Comparison of ENCODE assay signal across 10 cellular contexts in the genomic region with DNA sequence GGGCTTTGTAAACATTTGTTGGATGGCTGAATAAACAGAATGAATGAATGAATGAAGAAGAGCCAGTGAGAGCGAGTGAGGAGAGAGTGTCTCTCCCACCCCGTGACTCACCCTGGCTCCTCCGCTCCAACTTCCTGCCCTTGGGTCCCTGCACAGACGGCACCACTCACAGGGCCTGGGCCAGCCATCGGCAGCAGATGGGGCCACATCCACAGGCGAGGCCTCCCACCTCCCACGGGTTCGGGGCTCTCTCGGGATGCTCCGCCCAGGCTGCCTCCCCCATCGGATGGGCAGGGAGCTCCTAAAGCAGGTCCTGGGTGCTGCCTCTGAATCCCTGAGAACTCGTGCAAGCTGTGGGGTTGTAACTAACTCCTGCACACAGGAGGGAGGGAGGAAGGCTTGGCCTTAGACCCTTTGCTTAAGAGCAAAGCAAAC. TPM values are rescaled to one million over a fixed set of nuclear protein-coding genes. Genes with fewer than 3 reads are reported as not detected.
DNase-seq lines count a peak whose midpoint lies in the region; ATAC-seq and TF ChIP-seq lines count a peak whose summit lies in the region.
"Had no signal": no experiment of that assay in that cellular context is flagged by ENCODE, and none has a peak within 500 bp of the region (broad histone marks: within the 10 kb centered on the region; RNA-seq: fewer than 3 reads in every experiment).

No MANE protein-coding gene starts in this region.

- H3K27ac ChIP-seq in WERI-Rb-1 (peak overlapping the region; percentile 44), right cardiac atrium (ENCODE audit: low read length) (no peak overlapping the region), stomach (peak overlapping the region in 3 of 5 donors; percentile 74 to 82 (median 80))

- H3K4me1 ChIP-seq in right cardiac atrium (ENCODE audit: control insufficient read depth, insufficient read depth, low read length): peaks cover 3% of the 10 kb centered on the region
- H3K4me1 ChIP-seq in stomach: peaks cover 46 to 75% (median 62%) of the 10 kb centered on the region in 4 donors

- intact Hi-C loops in right cardiac atrium (cut with DNase I): no loop called here
- intact Hi-C loops in stomach (cut with DNase I; ENCODE audit: low total_unique reads): no loop called here

- peaks cover 33% of the 10 kb centered on the region for H3K36me3 ChIP-seq in WERI-Rb-1
- peaks cover 0 to 10% (median 4%) of the 10 kb centered on the region in 4 donors for H3K36me3 ChIP-seq in stomach

- 43% methylated on average over 12 of the region's 12 CpGs for WGBS in right cardiac atrium
- WGBS in stomach, 5 donors: 50 to 60% (median 51%) methylated on average over 11 to 12 of the region's 12 CpGs

- TF ChIP-seq POLR2A in stomach (IDR thresholded peaks at IDR 0.05): no peak

- peak; percentile 28 to 50 for ATAC-seq in right cardiac atrium
- ATAC-seq: stimulated activated memory B cell treated with anti-CD40 and anti-IgM and Interleukin-4, amounts not matched to agents 10 μg/mL and 1 μg/mL and 100 μg/mL, for 72 hours had no signal

- no peak for TF ChIP-seq EP300 in stomach (IDR thresholded peaks at IDR 0.05)

- peak; percentile 18; the same call in 1 of the 2 replicates for TF ChIP-seq CTCF in WERI-Rb-1 (IDR thresholded peaks at IDR 0.05; ENCODE audit: low read depth, low read length)
- TF ChIP-seq CTCF in stomach (IDR thresholded peaks at IDR 0.05): no peak

- no peaks in the 10 kb centered on the region for H3K27me3 ChIP-seq in WERI-Rb-1 (ENCODE audit: insufficient read depth, low read depth, severe bottlenecking)
- H3K27me3 ChIP-seq in right cardiac atrium (ENCODE audit: control insufficient read depth, insufficient read depth): no peaks in the 10 kb centered on the region
- H3K27me3 ChIP-seq in stomach: no peaks in the 10 kb centered on the region

- DNase-seq in DMS53 (lab: John Stamatoyannopoulos, UW): peak; percentile 20
- DNase-seq in DMS53 treated with DMSO at 0.1 percent for 48 hours (lab: John Stamatoyannopoulos, UW; ENCODE audit: unreplicated experiment): no peak
- peak; percentile 72 for DNase-seq in WERI-Rb-1
- DNase-seq in right cardiac atrium: peak; percentile 56 to 69 (median 65)
- no peak for DNase-seq in stomach
- no peak for DNase-seq in RPMI8226
- no peak for DNase-seq in NCI-H2107 (lab: John Stamatoyannopoulos, UW)
- no peak for DNase-seq in activated CD4-positive, alpha-beta T cell treated with anti-CD3 and anti-CD28 coated beads, Interleukin-2, amount 50 U/mL, for 1 hour
- DNase-seq: 8988T had no signal

- no peaks in the 10 kb centered on the region for H3K9me3 ChIP-seq in WERI-Rb-1 (ENCODE audit: severe bottlenecking)
- H3K9me3 ChIP-seq in right cardiac atrium (ENCODE audit: control insufficient read depth, low read length): no peaks in the 10 kb centered on the region
- H3K9me3 ChIP-seq in stomach: no peaks in the 10 kb centered on the region

- H3K4me3 ChIP-seq in WERI-Rb-1 (ENCODE audit: low read depth, low read length) (no peak overlapping the region), right cardiac atrium (ENCODE audit: low read length) (no peak overlapping the region), stomach (no peak overlapping the region)

RNA-seq across cellular contexts. Expression of a gene that starts 41.3 kb away (rescaled TPM):
- total RNA-seq in right cardiac atrium (10 to 100 TPM; 30.0 to 36.5 (median 31.4) TPM), stomach (10 to 100 TPM in 3 of 5 donors, 1 to 10 TPM in 2; 2.3 to 48.3 (median 11.7) TPM)
- polyA plus RNA-seq in right cardiac atrium (12.2 TPM), stomach (10 to 100 TPM in 2 of 3 donors, 1 to 10 TPM in 1; 9.5 to 16.6 (median 11.0) TPM)

RNA-seq across cellular contexts. Expression of a gene that starts 41.8 kb away (rescaled TPM):
- total RNA-seq in right cardiac atrium (100 to 1,000 TPM; 101 to 127 (median 113) TPM), stomach (100 to 1,000 TPM in 1 of 5 donors, 10 to 100 TPM in 4; 30.4 to 119 (median 51.4) TPM)
- polyA plus RNA-seq in right cardiac atrium (65.4 TPM), stomach (10 to 100 TPM; 24.1 to 51.6 (median 29.9) TPM)

Comparison
In these comparisons a context has a peak if more than half of its experiments do, and no peak if none do; other contexts are left out.
1. DNase-seq: peak in DMS53 (single experiment), WERI-Rb-1 (single experiment) and right cardiac atrium (3 of 3); none in DMS53 treated with DMSO at 0.1 percent for 48 hours (single experiment), stomach (single experiment), RPMI8226 (single experiment), NCI-H2107 (single experiment) and activated CD4-positive, alpha-beta T cell treated with anti-CD3 and anti-CD28 coated beads, Interleukin-2, amount 50 U/mL, for 1 hour (single experiment).